Comparison of ENCODE assay signal across 27 cellular contexts in the genomic region with DNA sequence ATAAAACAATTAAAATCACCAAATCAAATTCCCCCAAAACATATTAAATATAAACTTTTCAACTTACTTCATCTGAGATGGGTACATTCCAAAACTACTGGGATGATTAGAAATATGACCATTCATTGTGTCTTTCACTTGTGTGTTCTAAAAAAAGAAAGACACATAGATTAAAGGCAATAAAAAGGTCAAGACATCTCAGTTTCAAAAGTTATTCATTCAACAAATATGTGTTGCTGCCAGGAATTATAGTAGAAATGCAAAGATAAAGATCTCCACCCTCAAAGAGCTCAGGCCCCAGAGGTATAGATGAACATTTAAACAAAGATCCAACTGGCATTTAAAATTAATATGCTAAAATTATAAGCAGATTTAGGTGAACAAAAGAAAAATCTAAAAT.
DNase-seq lines count a peak whose midpoint lies in the region; ATAC-seq and TF ChIP-seq lines count a peak whose summit lies in the region.
"Had no signal": no experiment of that assay in that cellular context is flagged by ENCODE, and none has a peak within 500 bp of the region (broad histone marks: within the 10 kb centered on the region; RNA-seq: fewer than 3 reads in every experiment).

No MANE protein-coding gene starts in this region.

- no peaks in the 10 kb centered on the region; the same call in 1 of the 2 replicates for H3K9me2 ChIP-seq in SK-N-SH

- H3K4me1 ChIP-seq in SK-N-SH (ENCODE audit: control insufficient read depth in 1 of 2, insufficient read depth in 2 of 2, low read depth in 1 of 2, low read length in 1 of 2) = peaks cover 0 to 8% of the 10 kb centered on the region in 2 experiments; a peak in 2 of 4 replicates

- peaks cover 18% of the 10 kb centered on the region for H3K36me3 Mint-ChIP-seq in HFFc6 (ENCODE audit: low read depth)
- H3K36me3 Mint-ChIP-seq in activated T-cell treated with anti-CD3 and anti-CD28 coated beads, Interleukin-2, amount 50 U/mL, for 24 hours (ENCODE audit: low read depth) = no peaks in the 10 kb centered on the region
- H3K36me3 Mint-ChIP-seq in natural killer cell = no peaks in the 10 kb centered on the region
- H3K36me3 Mint-ChIP-seq in activated naive CD4-positive, alpha-beta T cell treated with anti-CD3 and anti-CD28 coated beads, Interleukin-2, amount 10 ng/mL, durations not matched to agents 7 days and 5 days = no peaks in the 10 kb centered on the region

- intact Hi-C loops in natural killer cell (cut with micrococcal nuclease) = no loop called here

- H3K36me3 ChIP-seq in SK-N-SH (replicated peaks in 1 of 2; ENCODE audit: control insufficient read depth in 1 of 2, insufficient read depth in 2 of 2, low read length in 1 of 2) = peaks cover 0 to 16% of the 10 kb centered on the region in 2 experiments
- H3K36me3 ChIP-seq: SJSA1, WERI-Rb-1 had no signal

- H3K27ac Mint-ChIP-seq in HFFc6 (peak overlapping the region; percentile 48), natural killer cell (no peak overlapping the region)
- no peak overlapping the region for H3K27ac Mint-ChIP-seq in activated T-cell treated with anti-CD3 and anti-CD28 coated beads, Interleukin-2, amount 50 U/mL, for 24 hours
- no peak overlapping the region for H3K27ac Mint-ChIP-seq in activated naive CD4-positive, alpha-beta T cell treated with anti-CD3 and anti-CD28 coated beads, Interleukin-2, amount 10 ng/mL, durations not matched to agents 7 days and 5 days
- H3K27ac Mint-ChIP-seq: nephron progenitor cell had no signal

- H3K27me3 ChIP-seq in SK-N-SH (ENCODE audit: insufficient read depth) = no peaks in the 10 kb centered on the region
- H3K27me3 ChIP-seq: SJSA1, tibial nerve had no signal

- H3K27me3 Mint-ChIP-seq in HFFc6 (ENCODE audit: insufficient read depth) (no peaks in the 10 kb centered on the region), natural killer cell (ENCODE audit: low read depth in 2 of 2) (peaks cover 5 to 8% of the 10 kb centered on the region in 2 donors)
- peaks cover 4% of the 10 kb centered on the region for H3K27me3 Mint-ChIP-seq in activated T-cell treated with anti-CD3 and anti-CD28 coated beads, Interleukin-2, amount 50 U/mL, for 24 hours
- H3K27me3 Mint-ChIP-seq in activated naive CD4-positive, alpha-beta T cell treated with anti-CD3 and anti-CD28 coated beads, Interleukin-2, amount 10 ng/mL, durations not matched to agents 7 days and 5 days = no peaks in the 10 kb centered on the region

- DNase-seq in HFFc6 (peak; percentile 50), SK-N-SH (no peak), foreskin melanocyte (peak; percentile 38), AG08395 (ENCODE audit: low spot score) (no peak), natural killer cell (no peak)
- DNase-seq in activated T-cell treated with anti-CD3 and anti-CD28 coated beads, Interleukin-2, amount 50 U/mL, for 24 hours = no peak
- DNase-seq in activated naive CD4-positive, alpha-beta T cell treated with anti-CD3 and anti-CD28 coated beads, Interleukin-2, amount 10 ng/mL, durations not matched to agents 7 days and 5 days = no peak
- DNase-seq: activated CD4-positive, alpha-beta T cell treated with anti-CD3 and anti-CD28 coated beads, Interleukin-2, amount 50 U/mL, for 4 hours; activated naive CD4-positive, alpha-beta T cell; activated T-cell treated with anti-CD3 and anti-CD28 coated beads for 4 hours; AML-193; central memory CD4-positive, alpha-beta T cell; COR-L47; DND-41; KBM-7; NCI-H1048; NCI-H1930; NCI-H2227 treated with DMSO at 0.1 percent for 48 hours; nephron progenitor cell; OCI-M1; stimulated activated CD4-positive, alpha-beta T cell treated with anti-CD3 and anti-CD28 coated beads, Interleukin-2, amount 100 ng/mL, for 24 hours; stimulated activated naive CD4-positive, alpha-beta T cell treated with Interleukin-2 at 50 U/mL for 16 hours; T-helper 2 cell; WERI-Rb-1 had no signal

- no peaks in the 10 kb centered on the region for H4K20me1 ChIP-seq in SK-N-SH (ENCODE audit: insufficient read depth)

- H3K4me1 Mint-ChIP-seq in HFFc6 (ENCODE audit: low read depth) (peaks cover 89% of the 10 kb centered on the region), natural killer cell (no peaks in the 10 kb centered on the region)
- peaks cover 2% of the 10 kb centered on the region for H3K4me1 Mint-ChIP-seq in activated T-cell treated with anti-CD3 and anti-CD28 coated beads, Interleukin-2, amount 50 U/mL, for 24 hours (ENCODE audit: low read depth)
- H3K4me1 Mint-ChIP-seq in activated naive CD4-positive, alpha-beta T cell treated with anti-CD3 and anti-CD28 coated beads, Interleukin-2, amount 10 ng/mL, durations not matched to agents 7 days and 5 days = peaks cover under 1% of the 10 kb centered on the region
- H3K4me1 Mint-ChIP-seq: nephron progenitor cell had no signal

- peak overlapping the region; percentile 16; the same call in 1 of the 2 replicates for H3K4me2 ChIP-seq in SK-N-SH

- TF ChIP-seq EP300 in SK-N-SH (IDR thresholded peaks at IDR 0.05; ENCODE audit: borderline replicate concordance in 1 of 2, low read depth in 1 of 2, low read length in 1 of 2) = peak in 1 of 2 experiments; percentile 72; a peak in 1 of 4 replicates

- H3F3A ChIP-seq in SK-N-SH (replicated peaks; ENCODE audit: insufficient read depth) = peaks cover 20% of the 10 kb centered on the region

- H3K9me3 ChIP-seq in SK-N-SH = no peaks in the 10 kb centered on the region
- H3K9me3 ChIP-seq: SJSA1, tibial nerve had no signal

- H3K79me2 ChIP-seq in SK-N-SH (ENCODE audit: insufficient read depth) = peaks cover 26% of the 10 kb centered on the region

- POLR2A ChIA-PET in SK-N-SH (lab: Yijun Ruan, JAX) = no interaction called here

- TF ChIP-seq CTCF in HFFc6 (IDR thresholded peaks at IDR 0.05) (no peak), SK-N-SH (IDR thresholded peaks at IDR 0.05) (no peak), natural killer cell (IDR thresholded peaks at IDR 0.05) (no peak)

- ATAC-seq in natural killer cell = no peak
- ATAC-seq: esophagus mucosa had no signal

- no peaks in the 10 kb centered on the region for H3K9me3 Mint-ChIP-seq in HFFc6
- no peaks in the 10 kb centered on the region for H3K9me3 Mint-ChIP-seq in activated T-cell treated with anti-CD3 and anti-CD28 coated beads, Interleukin-2, amount 50 U/mL, for 24 hours
- peaks cover 0 to 2% of the 10 kb centered on the region in 2 donors for H3K9me3 Mint-ChIP-seq in natural killer cell
- no peaks in the 10 kb centered on the region for H3K9me3 Mint-ChIP-seq in activated naive CD4-positive, alpha-beta T cell treated with anti-CD3 and anti-CD28 coated beads, Interleukin-2, amount 10 ng/mL, durations not matched to agents 7 days and 5 days
- H3K9me3 Mint-ChIP-seq: nephron progenitor cell had no signal

- CTCF ChIA-PET in SK-N-SH (lab: Yijun Ruan, JAX) = no interaction called here
- CTCF ChIA-PET in activated naive CD4-positive, alpha-beta T cell treated with anti-CD3 and anti-CD28 coated beads, Interleukin-2, amount 10 ng/mL, durations not matched to agents 7 days and 5 days (lab: Charles Lee) = no interaction called here

- H2AFZ ChIP-seq in SK-N-SH (ENCODE audit: low read depth) = no peak overlapping the region

- H3K4me3 ChIP-seq in SK-N-SH (ENCODE audit: low read depth in 2 of 2, low read length in 1 of 2) = no peak overlapping the region
- H3K4me3 ChIP-seq: SJSA1, tibial nerve had no signal

- TF ChIP-seq RAD21 in SK-N-SH (IDR thresholded peaks at IDR 0.05; ENCODE audit: low read length) = no peak

- H3K9ac ChIP-seq in SK-N-SH = no peak overlapping the region

- 0 out of 4 replicates have a peak overlapping the region, but pooled peaks of 1 of the 2 experiments have one; percentile 6 for H3K27ac ChIP-seq in SK-N-SH (ENCODE audit: low read depth in 2 of 2, low read length in 1 of 2)
- H3K27ac ChIP-seq: SJSA1, tibial nerve, WERI-Rb-1 had no signal

- H3K4me3 Mint-ChIP-seq in HFFc6 = peak overlapping the region; percentile 71
- H3K4me3 Mint-ChIP-seq in activated T-cell treated with anti-CD3 and anti-CD28 coated beads, Interleukin-2, amount 50 U/mL, for 24 hours = no peak overlapping the region
- H3K4me3 Mint-ChIP-seq in natural killer cell = no peak overlapping the region
- no peak overlapping the region for H3K4me3 Mint-ChIP-seq in activated naive CD4-positive, alpha-beta T cell treated with anti-CD3 and anti-CD28 coated beads, Interleukin-2, amount 10 ng/mL, durations not matched to agents 7 days and 5 days
- H3K4me3 Mint-ChIP-seq: nephron progenitor cell had no signal

TF ChIP-seq in SK-N-SH, 30 proteins besides CTCF, POLR2A, EP300 and RAD21 (continues in another document):
- TF ChIP-seq IRF3 (IDR thresholded peaks at IDR 0.05; ENCODE audit: low read depth, low read length) (no peak), RCOR1 (IDR thresholded peaks at IDR 0.05; ENCODE audit: low read length) (no peak), EZH2phosphoT487 (IDR thresholded peaks at IDR 0.05; ENCODE audit: borderline replicate concordance, low read depth) (no peak), RXRA (IDR thresholded peaks at IDR 0.05; ENCODE audit: borderline replicate concordance, low read depth) (peak; percentile 85), CHD2 (IDR thresholded peaks at IDR 0.05; ENCODE audit: low read length, partially characterized antibody) (no peak), USF2 (IDR thresholded peaks at IDR 0.05; ENCODE audit: borderline replicate concordance, low read depth, low read length) (no peak), TAF1 (IDR thresholded peaks at IDR 0.05; ENCODE audit: borderline replicate concordance, low read depth, low read length) (no peak), MXI1 (IDR thresholded peaks at IDR 0.05; ENCODE audit: low read depth, low read length) (no peak)

Comparison
In these comparisons a context has a peak if more than half of its experiments do, and no peak if none do; other contexts are left out.
1. DNase-seq: peak in HFFc6 (single experiment) and foreskin melanocyte (single experiment); none in SK-N-SH (single experiment), AG08395 (single experiment), activated T-cell treated with anti-CD3 and anti-CD28 coated beads, Interleukin-2, amount 50 U/mL, for 24 hours (single experiment), natural killer cell (single experiment) and activated naive CD4-positive, alpha-beta T cell treated with anti-CD3 and anti-CD28 coated beads, Interleukin-2, amount 10 ng/mL, durations not matched to agents 7 days and 5 days (single experiment).